Comparison of ENCODE assay signal across 10 cellular contexts in the genomic region with DNA sequence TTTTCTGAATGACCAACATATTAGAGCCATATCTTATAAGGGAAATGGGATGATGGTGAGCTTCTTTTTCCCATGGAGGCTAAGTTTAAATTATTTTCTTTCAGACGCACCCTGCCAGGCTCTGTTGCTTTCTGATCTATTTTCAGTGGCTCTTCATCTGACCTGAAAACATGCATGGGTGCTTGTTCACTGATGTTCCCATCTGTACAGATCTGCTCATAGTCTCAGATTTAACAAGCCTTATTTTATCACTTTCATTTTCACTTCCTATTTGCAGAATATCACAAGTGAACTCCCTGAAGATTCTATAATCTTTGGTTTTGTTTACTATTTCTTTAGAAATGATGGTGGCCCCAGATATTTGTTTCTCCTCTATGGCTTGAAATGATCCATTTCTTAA. TPM values are rescaled to one million over a fixed set of nuclear protein-coding genes. Genes with fewer than 3 reads are reported as not detected.
DNase-seq lines count a peak whose midpoint lies in the region; ATAC-seq and TF ChIP-seq lines count a peak whose summit lies in the region.
"Had no signal": no experiment of that assay in that cellular context is flagged by ENCODE, and none has a peak within 500 bp of the region (broad histone marks: within the 10 kb centered on the region; RNA-seq: fewer than 3 reads in every experiment).

No MANE protein-coding gene starts in this region.

- POLR2A ChIA-PET in HEK293T (lab: Yijun Ruan, JAX) = no interaction called here

- no peaks in the 10 kb centered on the region for H3K36me3 Mint-ChIP-seq in type B pancreatic cell

- peak; percentile 99 for ATAC-seq in HG03354 (IDR thresholded peaks at IDR 0.05; ENCODE audit: poor library complexity, severe bottlenecking, unreplicated experiment)

- in situ Hi-C loops in GM13976 (cut with MboI; ENCODE audit: low sequenced_read_pairs, unreplicated experiment) = no loop called here

- H3K4me3 Mint-ChIP-seq in type B pancreatic cell = no peak overlapping the region
- H3K4me3 Mint-ChIP-seq: dendritic cell treated with granulocyte-macrophage colony-stimulating factor and Interleukin-4, amounts not matched to agents 40 ng/mL and 50 ng/mL, for 4 days had no signal

- no peak for TF ChIP-seq CTCF in GM13976 (IDR thresholded peaks at IDR 0.05; ENCODE audit: borderline replicate concordance, control extremely low read depth, extremely low read depth, insufficient read depth, missing control alignments)
- TF ChIP-seq CTCF in GM20000 (IDR thresholded peaks at IDR 0.05; ENCODE audit: extremely low read depth, missing control alignments) = no peak
- no peak for TF ChIP-seq CTCF in choroid plexus epithelial cell (conservative IDR thresholded peaks at IDR 0.05; ENCODE audit: low read depth, low read length)
- TF ChIP-seq CTCF in type B pancreatic cell (conservative IDR thresholded peaks at IDR 0.05) = no peak

- H3K4me1 Mint-ChIP-seq in type B pancreatic cell (ENCODE audit: unreplicated experiment) = no peaks in the 10 kb centered on the region

- H3K9me3 Mint-ChIP-seq in type B pancreatic cell = peaks cover 5% of the 10 kb centered on the region
- H3K9me3 Mint-ChIP-seq: dendritic cell treated with granulocyte-macrophage colony-stimulating factor and Interleukin-4, amounts not matched to agents 40 ng/mL and 50 ng/mL, for 4 days had no signal

- H3K27ac Mint-ChIP-seq in type B pancreatic cell = no peak overlapping the region
- H3K27ac Mint-ChIP-seq: dendritic cell treated with granulocyte-macrophage colony-stimulating factor and Interleukin-4, amounts not matched to agents 40 ng/mL and 50 ng/mL, for 4 days had no signal

- H3K27me3 Mint-ChIP-seq in type B pancreatic cell = no peaks in the 10 kb centered on the region
- H3K27me3 Mint-ChIP-seq: dendritic cell treated with granulocyte-macrophage colony-stimulating factor and Interleukin-4, amounts not matched to agents 40 ng/mL and 50 ng/mL, for 4 days had no signal

- DNase-seq in GM13976 (ENCODE audit: low spot score) = peak; percentile 44
- peak; percentile 64 for DNase-seq in GM20000 (ENCODE audit: low spot score)
- DNase-seq in choroid plexus epithelial cell (ENCODE audit: low read depth) = peak; percentile 29
- DNase-seq in HEK293T (ENCODE audit: extremely low spot score) = no peak
- no peak for DNase-seq in NCI-H1092 treated with DMSO at 0.1 percent for 48 hours (lab: John Stamatoyannopoulos, UW)
- DNase-seq in DMS 273 treated with DMSO at 0.1 percent for 48 hours (lab: John Stamatoyannopoulos, UW) = no peak
- DNase-seq in type B pancreatic cell (ENCODE audit: extremely low spot score, unreplicated experiment) = no peak

- CTCF ChIA-PET in HEK293T (lab: Yijun Ruan, JAX) = no interaction called here

- no peak overlapping the region for H3K4me3 ChIP-seq in choroid plexus epithelial cell (ENCODE audit: low read depth, low read length)
- H3K4me3 ChIP-seq: SK-N-MC had no signal

TF ChIP-seq in HEK293T, 16 proteins besides CTCF, POLR2A, EP300 and RAD21:
- no peak for TF ChIP-seq SP1 (IDR thresholded peaks at IDR 0.05)
- no peak for TF ChIP-seq CTBP1 (IDR thresholded peaks at IDR 0.05; ENCODE audit: borderline replicate concordance)
- no peak for TF ChIP-seq L3MBTL2 (conservative IDR thresholded peaks at IDR 0.05)
- TF ChIP-seq LEF1 (IDR thresholded peaks at IDR 0.05; ENCODE audit: borderline replicate concordance) = no peak

RNA-seq across cellular contexts. Expression of a gene that starts 31.1 kb away (rescaled TPM):
- total RNA-seq in type B pancreatic cell (ENCODE audit: low replicate concordance) = 40.1 and 42.8 TPM in 2 replicates

Comparison
In these comparisons a context has a peak if more than half of its experiments do, and no peak if none do; other contexts are left out.
1. DNase-seq: peak in GM13976 (single experiment), GM20000 (single experiment) and choroid plexus epithelial cell (single experiment); none in HEK293T (single experiment), NCI-H1092 treated with DMSO at 0.1 percent for 48 hours (single experiment), DMS 273 treated with DMSO at 0.1 percent for 48 hours (single experiment) and type B pancreatic cell (single experiment).